Comparison of ENCODE assay signal across 8 cellular contexts in the genomic region with DNA sequence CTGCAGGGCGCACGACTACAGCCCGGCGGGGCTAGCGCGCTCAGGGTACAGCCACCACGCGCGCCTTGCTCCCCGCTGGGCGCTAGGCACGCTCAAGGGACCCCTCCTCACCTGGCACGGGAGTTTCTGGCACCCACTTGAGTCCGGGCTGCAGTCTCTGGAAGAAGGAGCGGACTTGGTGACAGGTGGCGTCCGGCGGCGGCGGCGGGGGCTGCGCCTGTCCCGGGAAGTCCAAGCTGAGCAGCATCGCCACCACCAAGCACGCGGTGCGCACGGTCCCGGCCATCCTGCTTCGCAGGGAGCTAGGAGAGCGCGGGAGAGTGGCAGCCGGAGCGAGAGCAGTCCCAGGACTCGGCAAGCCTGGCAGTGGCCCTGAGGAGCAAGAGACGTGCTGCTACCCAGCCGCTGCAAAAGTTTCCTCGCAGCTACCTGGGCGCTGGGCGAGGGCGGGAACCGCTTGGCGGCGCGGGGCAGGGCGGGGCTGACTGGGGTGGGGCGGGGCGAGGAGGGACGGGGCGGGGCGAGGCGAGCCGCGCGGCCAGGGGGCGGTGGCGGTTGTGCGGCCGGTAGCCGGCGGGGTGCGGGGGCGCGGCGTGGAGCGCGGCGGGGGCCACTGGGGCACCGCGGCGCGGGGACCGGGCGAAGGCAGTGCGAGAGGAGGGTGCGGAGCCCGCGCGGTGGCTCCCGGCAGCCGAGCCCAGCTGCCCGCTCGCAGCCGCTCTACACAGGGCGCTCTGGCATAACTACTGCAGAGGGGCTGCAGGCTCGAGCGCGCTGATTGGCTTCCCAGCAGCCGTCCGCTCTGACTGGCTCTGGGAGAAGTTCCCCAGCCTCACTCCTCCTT. TPM values are rescaled to one million over a fixed set of nuclear protein-coding genes. Genes with fewer than 3 reads are reported as not detected.
A peak's percentile ranks its signal among the peaks of the same experiment; 100 is the strongest.
DNase-seq lines count a peak whose midpoint lies in the region; ATAC-seq lines count a peak whose summit lies in the region.

Gene GPC3 (minus strand): TSS at position 431 of the 844 bp plus-strand sequence.

- H3K36me3 Mint-ChIP-seq in stimulated activated naive B cell treated with anti-CD40 and anti-IgM and Interleukin-4, amounts not matched to agents 10 μg/mL and 1 μg/mL and 100 μg/mL, for 72 hours: no peaks in the 10 kb centered on the region

- H3K79me2 ChIP-seq in mesendoderm (ENCODE audit: control insufficient read depth, insufficient read depth, low read length) (no peaks in the 10 kb centered on the region), Karpas-422 (ENCODE audit: low read length) (no peaks in the 10 kb centered on the region)

- no peaks in the 10 kb centered on the region for H4K20me1 ChIP-seq in Karpas-422 (ENCODE audit: insufficient read depth, low read depth, low read length)

- H2AK5ac ChIP-seq in mesendoderm (ENCODE audit: low read length): no peak within 1 kb of the TSS

- peak within 1 kb of the TSS; percentile 67 for H3K56ac ChIP-seq in mesendoderm (ENCODE audit: low read length)

- peaks cover 2 to 5% of the 10 kb centered on the region in 2 donors for H3K4me1 Mint-ChIP-seq in stimulated activated naive B cell treated with anti-CD40 and anti-IgM and Interleukin-4, amounts not matched to agents 10 μg/mL and 1 μg/mL and 100 μg/mL, for 72 hours

- H3K9ac ChIP-seq in mesendoderm (ENCODE audit: low read length) (no peak within 1 kb of the TSS), Karpas-422 (ENCODE audit: low read length) (no peak within 1 kb of the TSS)

- H4K8ac ChIP-seq in mesendoderm (ENCODE audit: low read depth, low read length): no peak within 1 kb of the TSS

- H3K4me1 ChIP-seq in mesendoderm (ENCODE audit: control insufficient read depth, low read depth, low read length): no peaks in the 10 kb centered on the region
- no peaks in the 10 kb centered on the region for H3K4me1 ChIP-seq in Karpas-422 (ENCODE audit: low read length)

- H3K27me3 ChIP-seq in mesendoderm (ENCODE audit: insufficient read depth, low read length, poor library complexity) (no peaks in the 10 kb centered on the region), Karpas-422 (ENCODE audit: low read length) (no peaks in the 10 kb centered on the region)

- DNase-seq in NCI-H1436 treated with DMSO at 0.1 percent for 48 hours (lab: John Stamatoyannopoulos, UW) (peak; percentile 9), mesendoderm (peak; percentile 81), Karpas-422 (no peak)
- peak; percentile 12 for DNase-seq in activated CD4-positive, alpha-beta T cell treated with anti-CD3 and anti-CD28 coated beads, Interleukin-2, amount 50 U/mL, for 1 hour
- peak; percentile 16 for DNase-seq in effector CD8-positive, alpha-beta T cell (lab: John Stamatoyannopoulos, UW)
- peak; percentile 0 for DNase-seq in stimulated activated naive B cell treated with anti-CD40 and anti-IgM and Interleukin-4, amounts not matched to agents 10 μg/mL and 1 μg/mL and 100 μg/mL, for 72 hours

- H2BK5ac ChIP-seq in mesendoderm (ENCODE audit: low read length): no peak within 1 kb of the TSS

- H2BK120ac ChIP-seq in mesendoderm (ENCODE audit: low read depth, low read length): no peak within 1 kb of the TSS

- no peak within 1 kb of the TSS for H4K5ac ChIP-seq in mesendoderm (ENCODE audit: low read length)

- H3K27me3 Mint-ChIP-seq in stimulated activated naive B cell treated with anti-CD40 and anti-IgM and Interleukin-4, amounts not matched to agents 10 μg/mL and 1 μg/mL and 100 μg/mL, for 72 hours: peaks cover 34 to 37% of the 10 kb centered on the region in 2 donors

- H3K27ac ChIP-seq in mesendoderm (ENCODE audit: low read depth, low read length) (no peak within 1 kb of the TSS), Karpas-422 (ENCODE audit: low read length) (no peak within 1 kb of the TSS)

- H3K18ac ChIP-seq in mesendoderm (ENCODE audit: low read length): no peak within 1 kb of the TSS

- H3K4ac ChIP-seq in mesendoderm (ENCODE audit: low read depth, low read length): no peak within 1 kb of the TSS

- ATAC-seq in GM19328 (IDR thresholded peaks at IDR 0.05; ENCODE audit: unreplicated experiment) (peak; percentile 57), HG03460 (IDR thresholded peaks at IDR 0.05; ENCODE audit: unreplicated experiment) (no peak)
- ATAC-seq in stimulated activated naive B cell treated with anti-CD40 and anti-IgM and Interleukin-4, amounts not matched to agents 10 μg/mL and 1 μg/mL and 100 μg/mL, for 72 hours (replicated peaks): peak; percentile 80 to 85

- H3K9me3 ChIP-seq in Karpas-422 (ENCODE audit: low read length): no peaks in the 10 kb centered on the region

- no peak within 1 kb of the TSS for H3K27ac Mint-ChIP-seq in stimulated activated naive B cell treated with anti-CD40 and anti-IgM and Interleukin-4, amounts not matched to agents 10 μg/mL and 1 μg/mL and 100 μg/mL, for 72 hours

- H3K36me3 ChIP-seq in mesendoderm (ENCODE audit: control insufficient read depth, insufficient read depth, low read length) (no peaks in the 10 kb centered on the region), Karpas-422 (ENCODE audit: insufficient read depth, low read length) (no peaks in the 10 kb centered on the region)

- H3K23ac ChIP-seq in mesendoderm (ENCODE audit: low read length): no peak within 1 kb of the TSS

- H3K4me2 ChIP-seq in mesendoderm (ENCODE audit: low read length): peak within 1 kb of the TSS; percentile 56
- no peak within 1 kb of the TSS for H3K4me2 ChIP-seq in Karpas-422 (ENCODE audit: low read depth, low read length, poor library complexity, severe bottlenecking)

- H3K4me3 ChIP-seq in mesendoderm (ENCODE audit: low read length) (no peak within 1 kb of the TSS), Karpas-422 (ENCODE audit: low read length) (no peak within 1 kb of the TSS)

- no peaks in the 10 kb centered on the region for H3K9me2 ChIP-seq in Karpas-422 (replicated peaks; ENCODE audit: insufficient read depth, low read length)

- no peak within 1 kb of the TSS for H2AFZ ChIP-seq in Karpas-422 (ENCODE audit: low read length)

- no peaks in the 10 kb centered on the region for H3K9me3 Mint-ChIP-seq in stimulated activated naive B cell treated with anti-CD40 and anti-IgM and Interleukin-4, amounts not matched to agents 10 μg/mL and 1 μg/mL and 100 μg/mL, for 72 hours

- H2BK15ac ChIP-seq in mesendoderm (replicated peaks; ENCODE audit: low read depth): no peak within 1 kb of the TSS

- WGBS in mesendoderm (ENCODE audit: extremely low coverage, insufficient coverage, low lambda C conversion rate): no CpG with 5 or more reads among the region's 90 CpGs

- no peaks in the 10 kb centered on the region for H3K79me1 ChIP-seq in mesendoderm (ENCODE audit: low read length)

- H3K4me3 Mint-ChIP-seq in stimulated activated naive B cell treated with anti-CD40 and anti-IgM and Interleukin-4, amounts not matched to agents 10 μg/mL and 1 μg/mL and 100 μg/mL, for 72 hours: peak within 1 kb of the TSS; percentile 72 to 77

RNA-seq across cellular contexts. Expression of gene GPC3, which starts in this region (rescaled TPM):
- 16.0 TPM for polyA plus RNA-seq in mesendoderm (2013, experiment 1 of 2)
- 15.7 TPM for polyA plus RNA-seq in mesendoderm (2013, experiment 2 of 2)
- total RNA-seq in Karpas-422 (2014; rRNA removed; shearing (Covaris generic); ENCODE audit: low replicate concordance): not detected in 2 replicates
